ENCODE assay signal across 8 cellular contexts in genomic region chr20:1777476-1777820, GRCh38.
DNase-seq lines count a peak whose midpoint lies in the region; ATAC-seq and TF ChIP-seq lines count a peak whose summit lies in the region.

No MANE protein-coding gene starts in this region.

- peak overlapping the region; percentile 90 for H3K4me3 Mint-ChIP-seq in HFFc6
- H3K4me3 Mint-ChIP-seq in nephron = peak overlapping the region; percentile 92 to 97 (median 93)

- TF ChIP-seq CTCF in C4-2B (conservative IDR thresholded peaks at IDR 0.05) (peak; percentile 52), HFFc6 (IDR thresholded peaks at IDR 0.05) (no peak; the same call in 1 of the 2 replicates), astrocyte of the spinal cord (IDR thresholded peaks at IDR 0.05; ENCODE audit: low read depth, low read length) (no peak), nephron (IDR thresholded peaks at IDR 0.05; ENCODE audit: unreplicated experiment in 3 of 3) (no peak)

- H3K36me3 Mint-ChIP-seq in HFFc6 (ENCODE audit: low read depth) (0 out of 2 replicates have a peak, but pooled peaks cover 3% of the 10 kb centered on the region), nephron (ENCODE audit: low read depth) (peaks cover 4% of the 10 kb centered on the region)

- H3K4me1 Mint-ChIP-seq in HFFc6 (ENCODE audit: low read depth) = peaks cover 23% of the 10 kb centered on the region
- H3K4me1 Mint-ChIP-seq in nephron = peaks cover 14% of the 10 kb centered on the region

- H3K27ac Mint-ChIP-seq in HFFc6 = peak overlapping the region; percentile 81
- peak overlapping the region; percentile 29 to 69 (median 51) for H3K27ac Mint-ChIP-seq in nephron

- H3K4me3 ChIP-seq in astrocyte of the spinal cord (ENCODE audit: low read depth, low read length) = peak overlapping the region; percentile 78

- peaks cover 15% of the 10 kb centered on the region for H3K27me3 Mint-ChIP-seq in HFFc6 (ENCODE audit: insufficient read depth)
- peaks cover 10% of the 10 kb centered on the region for H3K27me3 Mint-ChIP-seq in nephron (ENCODE audit: low read depth)

- in situ Hi-C loops in astrocyte of the spinal cord (cut with HindIII; ENCODE audit: low sequenced_read_pairs) = no loop called here

- DNase-seq in HFFc6 (no peak), astrocyte of the spinal cord (ENCODE audit: low read depth, low spot score) (no peak), germinal center (ENCODE audit: low spot score) (no peak), iPS-NIHi7 (ENCODE audit: extremely low spot score) (no peak), SKM-1 treated with dmso at 0.1 percent for 144 hours (lab: John Stamatoyannopoulos, UW; ENCODE audit: unreplicated experiment) (no peak)

- H3K9me3 Mint-ChIP-seq in HFFc6 (no peaks in the 10 kb centered on the region), nephron (no peaks in the 10 kb centered on the region)

- no peak for ATAC-seq in GM18870 (IDR thresholded peaks at IDR 0.05; ENCODE audit: unreplicated experiment)

- no peak overlapping the region; the same call in 1 of the 2 replicates for H3K27ac ChIP-seq in C4-2B
